In genomic region chr5:151157426-151158286, GRCh38 we compare ENCODE assay signal across 1 cellular context.
TF ChIP-seq lines count a peak whose summit lies in the region.

ANXA6 (minus strand) TSS chr5:151157779; CDS start chr5:151147901, 9,878 bp downstream.

TF ChIP-seq in HepG2, 621 proteins besides CTCF, POLR2A, EP300 and RAD21 (continued from another document and continues in another):
- TF ChIP-seq CSRNP2 (CRISPR knock-in tag; conservative IDR thresholded peaks at IDR 0.05; ENCODE audit: low read depth): no peak
- no peak for TF ChIP-seq ZNF562 (CRISPR knock-in tag; IDR thresholded peaks at IDR 0.05; ENCODE audit: borderline replicate concordance)
- TF ChIP-seq HMGXB4 (CRISPR knock-in tag; IDR thresholded peaks at IDR 0.05; ENCODE audit: borderline replicate concordance in 1 of 2, low read depth in 1 of 2): peak in 1 of 2 experiments; percentile 88; a peak in 2 of 4 replicates
- no peak for TF ChIP-seq ZNF318 (CRISPR knock-in tag; IDR thresholded peaks at IDR 0.05)
- 0 out of 2 replicates have a peak, but pooled peaks have one; percentile 30 for TF ChIP-seq ZZZ3 (CRISPR knock-in tag; IDR thresholded peaks at IDR 0.05; ENCODE audit: borderline replicate concordance)
- TF ChIP-seq ZNF264 (CRISPR knock-in tag; IDR thresholded peaks at IDR 0.05): no peak
- TF ChIP-seq NCOA5 (CRISPR knock-in tag; IDR thresholded peaks at IDR 0.05): no peak
- no peak for TF ChIP-seq GLI4 (CRISPR knock-in tag; IDR thresholded peaks at IDR 0.05; ENCODE audit: borderline replicate concordance)
- TF ChIP-seq SP140L (CRISPR knock-in tag; IDR thresholded peaks at IDR 0.05; ENCODE audit: borderline replicate concordance): no peak
- peak; percentile 64 for TF ChIP-seq GMEB1 (CRISPR knock-in tag; IDR thresholded peaks at IDR 0.05; ENCODE audit: borderline replicate concordance)
- TF ChIP-seq XBP1 (CRISPR knock-in tag; IDR thresholded peaks at IDR 0.05): no peak
- TF ChIP-seq MEF2D (CRISPR knock-in tag; IDR thresholded peaks at IDR 0.05): peak; percentile 37; the same call in 1 of the 2 replicates
- 0 out of 2 replicates have a peak, but pooled peaks have one; percentile 25 for TF ChIP-seq ZNF121 (CRISPR knock-in tag; IDR thresholded peaks at IDR 0.05)
- no peak for TF ChIP-seq ZNF282 (IDR thresholded peaks at IDR 0.05; ENCODE audit: partially characterized antibody)
- no peak for TF ChIP-seq PAX8 (CRISPR knock-in tag; IDR thresholded peaks at IDR 0.05; ENCODE audit: borderline replicate concordance)
- TF ChIP-seq TERF1 (CRISPR knock-in tag; IDR thresholded peaks at IDR 0.05): no peak
- no peak; the same call in 1 of the 2 replicates for TF ChIP-seq DNMT3B (CRISPR knock-in tag; conservative IDR thresholded peaks at IDR 0.05)
- no peak for TF ChIP-seq SNRNP70 (IDR thresholded peaks at IDR 0.05; ENCODE audit: low read depth, low read length)
- TF ChIP-seq PHF20 (CRISPR knock-in tag; IDR thresholded peaks at IDR 0.05): no peak; the same call in 1 of the 2 replicates
- no peak for TF ChIP-seq SNAI1 (CRISPR knock-in tag; IDR thresholded peaks at IDR 0.05; ENCODE audit: borderline replicate concordance)
- TF ChIP-seq ATF2 (CRISPR knock-in tag; IDR thresholded peaks at IDR 0.05): no peak
- TF ChIP-seq TSC22D2 (CRISPR knock-in tag; IDR thresholded peaks at IDR 0.05; ENCODE audit: borderline replicate concordance): no peak
- no peak for TF ChIP-seq ZNF564 (CRISPR knock-in tag; IDR thresholded peaks at IDR 0.05)
- peak; percentile 85 for TF ChIP-seq ARID4A (CRISPR knock-in tag; IDR thresholded peaks at IDR 0.05; ENCODE audit: borderline replicate concordance)
- no peak for TF ChIP-seq ZMAT3 (CRISPR knock-in tag; conservative IDR thresholded peaks at IDR 0.05)
- no peak for TF ChIP-seq GFI1 (CRISPR knock-in tag; IDR thresholded peaks at IDR 0.05; ENCODE audit: borderline replicate concordance)
- no peak for TF ChIP-seq SOX5 (CRISPR knock-in tag; IDR thresholded peaks at IDR 0.05; ENCODE audit: borderline replicate concordance)
- no peak for TF ChIP-seq HHEX (CRISPR knock-in tag; IDR thresholded peaks at IDR 0.05)
- peak; percentile 35; the same call in 1 of the 2 replicates for TF ChIP-seq ZBTB10 (CRISPR knock-in tag; IDR thresholded peaks at IDR 0.05; ENCODE audit: borderline replicate concordance)
- 0 out of 2 replicates have a peak, but pooled peaks have one; percentile 49 for TF ChIP-seq ZNF451 (CRISPR knock-in tag; IDR thresholded peaks at IDR 0.05)
- no peak for TF ChIP-seq ZSCAN30 (CRISPR knock-in tag; IDR thresholded peaks at IDR 0.05)
- TF ChIP-seq FOSL2 (CRISPR knock-in tag; IDR thresholded peaks at IDR 0.05): no peak
- TF ChIP-seq ZNF780A (CRISPR knock-in tag; IDR thresholded peaks at IDR 0.05): no peak
- TF ChIP-seq NONO (IDR thresholded peaks at IDR 0.05): no peak
- no peak for TF ChIP-seq NONO (CRISPR knock-in tag; conservative IDR thresholded peaks at IDR 0.05)
